In the genomic region with DNA sequence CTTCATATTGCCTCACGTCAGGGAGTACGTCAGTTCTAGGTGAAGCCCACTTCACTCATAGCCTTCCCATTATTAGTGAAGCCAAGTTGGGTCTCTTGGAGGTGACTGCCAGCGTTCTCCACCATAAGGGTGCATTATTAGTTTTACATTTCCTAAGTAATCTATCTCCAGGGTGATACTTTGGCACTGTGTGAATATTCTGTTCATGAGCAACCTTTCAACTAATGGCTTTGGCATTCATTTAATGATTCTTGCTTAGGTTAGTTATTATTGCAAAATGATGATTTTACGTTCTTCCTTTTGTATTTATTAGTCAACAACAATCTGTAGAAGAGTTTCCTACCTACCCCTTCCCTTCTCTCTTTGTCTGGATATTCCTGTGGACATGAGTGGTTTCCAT, we compare ENCODE assay signal across 18 cellular contexts.
DNase-seq lines count a peak whose midpoint lies in the region; ATAC-seq and TF ChIP-seq lines count a peak whose summit lies in the region.
"Had no signal": no experiment of that assay in that cellular context is flagged by ENCODE, and none has a peak within 500 bp of the region (broad histone marks: within the 10 kb centered on the region; RNA-seq: fewer than 3 reads in every experiment).

No MANE protein-coding gene starts in this region.

- peaks cover 18% of the 10 kb centered on the region for H3K36me3 ChIP-seq in WERI-Rb-1

- no peaks in the 10 kb centered on the region for H3K9me3 ChIP-seq in WERI-Rb-1 (ENCODE audit: severe bottlenecking)

- ATAC-seq in GM21528 (IDR thresholded peaks at IDR 0.05; ENCODE audit: low FRiP score, unreplicated experiment): no peak

- no peaks in the 10 kb centered on the region for H3K27me3 ChIP-seq in WERI-Rb-1 (ENCODE audit: insufficient read depth, low read depth, severe bottlenecking)

- H3K9me3 Mint-ChIP-seq in activated naive CD4-positive, alpha-beta T cell treated with anti-CD3 and anti-CD28 coated beads, Interleukin-2, amount 50 U/mL, for 24 hours: no peaks in the 10 kb centered on the region
- H3K9me3 Mint-ChIP-seq in activated naive CD4-positive, alpha-beta T cell treated with anti-CD3 and anti-CD28 coated beads for 36 hours: no peaks in the 10 kb centered on the region
- peaks cover 26% of the 10 kb centered on the region for H3K9me3 Mint-ChIP-seq in glutamatergic neuron (ENCODE audit: unreplicated experiment)

- intact Hi-C loops in activated naive CD4-positive, alpha-beta T cell treated with anti-CD3 and anti-CD28 coated beads for 36 hours (cut with micrococcal nuclease): no loop called here

- TF ChIP-seq CTCF in glutamatergic neuron (IDR thresholded peaks at IDR 0.05; ENCODE audit: partially characterized antibody, unreplicated experiment) (no peak), WERI-Rb-1 (IDR thresholded peaks at IDR 0.05; ENCODE audit: low read depth, low read length) (no peak)

- H3K4me3 Mint-ChIP-seq in activated naive CD4-positive, alpha-beta T cell treated with anti-CD3 and anti-CD28 coated beads, Interleukin-2, amount 50 U/mL, for 24 hours: no peak overlapping the region
- no peak overlapping the region for H3K4me3 Mint-ChIP-seq in activated naive CD4-positive, alpha-beta T cell treated with anti-CD3 and anti-CD28 coated beads for 36 hours
- peak overlapping the region; percentile 16 for H3K4me3 Mint-ChIP-seq in glutamatergic neuron (ENCODE audit: unreplicated experiment)

- H3K27me3 Mint-ChIP-seq in activated naive CD4-positive, alpha-beta T cell treated with anti-CD3 and anti-CD28 coated beads, Interleukin-2, amount 50 U/mL, for 24 hours: no peaks in the 10 kb centered on the region
- H3K27me3 Mint-ChIP-seq in activated naive CD4-positive, alpha-beta T cell treated with anti-CD3 and anti-CD28 coated beads for 36 hours (ENCODE audit: low read depth): no peaks in the 10 kb centered on the region
- H3K27me3 Mint-ChIP-seq in glutamatergic neuron (ENCODE audit: unreplicated experiment): peaks cover 19% of the 10 kb centered on the region

- peak overlapping the region; percentile 30 for H3K27ac Mint-ChIP-seq in activated naive CD4-positive, alpha-beta T cell treated with anti-CD3 and anti-CD28 coated beads, Interleukin-2, amount 50 U/mL, for 24 hours
- no peak overlapping the region for H3K27ac Mint-ChIP-seq in activated naive CD4-positive, alpha-beta T cell treated with anti-CD3 and anti-CD28 coated beads for 36 hours
- H3K27ac Mint-ChIP-seq in glutamatergic neuron (ENCODE audit: unreplicated experiment): peak overlapping the region; percentile 34

- DNase-seq in activated naive CD4-positive, alpha-beta T cell treated with anti-CD3 and anti-CD28 coated beads for 36 hours: no peak
- DNase-seq in glutamatergic neuron (no peak), WERI-Rb-1 (no peak), H4 (ENCODE audit: low spot score) (no peak)
- DNase-seq: DMS 273 treated with DMSO at 0.1 percent for 48 hours; EL; MV-4-11; NCI-H1417; NCI-H1930; NCI-H446; NCI-H69; NK-92 treated with Interleukin-12 subunit alpha and Interleukin-12 subunit beta, amount 100 ng/mL, for 24 hours; SIG-M5 had no signal

- no peak overlapping the region for H3K4me3 ChIP-seq in WERI-Rb-1 (ENCODE audit: low read depth, low read length)

- CTCF ChIA-PET in activated naive CD4-positive, alpha-beta T cell treated with anti-CD3 and anti-CD28 coated beads for 36 hours (lab: Charles Lee): no interaction called here

- peaks cover 89% of the 10 kb centered on the region for H3K4me1 Mint-ChIP-seq in activated naive CD4-positive, alpha-beta T cell treated with anti-CD3 and anti-CD28 coated beads, Interleukin-2, amount 50 U/mL, for 24 hours
- peaks cover 62% of the 10 kb centered on the region for H3K4me1 Mint-ChIP-seq in activated naive CD4-positive, alpha-beta T cell treated with anti-CD3 and anti-CD28 coated beads for 36 hours (ENCODE audit: low read depth)
- H3K4me1 Mint-ChIP-seq in glutamatergic neuron (ENCODE audit: low read depth, unreplicated experiment): peaks cover 66% of the 10 kb centered on the region

- H3K27ac ChIP-seq in angular gyrus (ENCODE audit: low read depth, low read length): peak overlapping the region; percentile 45
- H3K27ac ChIP-seq in temporal lobe (ENCODE audit: low read depth, low read length): peak overlapping the region; percentile 65
- H3K27ac ChIP-seq in WERI-Rb-1: no peak overlapping the region
- H3K27ac ChIP-seq: 22Rv1 had no signal

- peaks cover 15% of the 10 kb centered on the region for H3K36me3 Mint-ChIP-seq in activated naive CD4-positive, alpha-beta T cell treated with anti-CD3 and anti-CD28 coated beads, Interleukin-2, amount 50 U/mL, for 24 hours
- peaks cover 16% of the 10 kb centered on the region for H3K36me3 Mint-ChIP-seq in activated naive CD4-positive, alpha-beta T cell treated with anti-CD3 and anti-CD28 coated beads for 36 hours (ENCODE audit: low read depth)
- no peaks in the 10 kb centered on the region for H3K36me3 Mint-ChIP-seq in glutamatergic neuron (ENCODE audit: unreplicated experiment)
